In genomic region chr6:41960026-41960425, GRCh38 we compare ENCODE assay signal across 14 cellular contexts.
"Had no signal": no experiment of that assay in that cellular context is flagged by ENCODE, and none has a peak within 500 bp of the region (broad histone marks: within the 10 kb centered on the region; RNA-seq: fewer than 3 reads in every experiment).

No MANE protein-coding gene starts in this region.

- H3K4me3 ChIP-seq: adrenal gland, cardiac muscle cell, esophagus muscularis mucosa, right atrium auricular region, transverse colon, vagina had no signal

- H3K4me1 ChIP-seq: right atrium auricular region, transverse colon, vagina had no signal

- H3K9me3 Mint-ChIP-seq: naive B cell had no signal

- H3K9me3 ChIP-seq: adrenal gland, esophagus muscularis mucosa, right atrium auricular region, transverse colon, vagina had no signal

- H3K27me3 Mint-ChIP-seq: naive B cell had no signal

- DNase-seq: activated effector memory CD4-positive, alpha-beta T cell treated with anti-CD3 and anti-CD28 coated beads, Interleukin-2, amount 50 U/mL, for 16 hours; adrenal gland; islet precursor cell; naive B cell; nucleus accumbens; stimulated activated CD4-positive, alpha-beta T cell treated with anti-CD3 and anti-CD28 coated beads, Interleukin-2, amount 100 ng/mL, for 48 hours; stimulated activated naive CD4-positive, alpha-beta T cell; SW 1271; transverse colon had no signal

- H3K27ac ChIP-seq: adrenal gland, cardiac muscle cell, esophagus muscularis mucosa, right atrium auricular region, transverse colon, vagina had no signal

- H3K27me3 ChIP-seq: adrenal gland, cardiac muscle cell, esophagus muscularis mucosa, right atrium auricular region, transverse colon, vagina had no signal

- H3K36me3 ChIP-seq: adrenal gland, cardiac muscle cell, right atrium auricular region, transverse colon, vagina had no signal

- ATAC-seq: left lobe of liver had no signal

- H3K4me3 Mint-ChIP-seq: naive B cell had no signal
